Comparison of ENCODE assay signal across 9 cellular contexts in genomic region chr17:7250655-7251329, GRCh38. TPM values are rescaled to one million over a fixed set of nuclear protein-coding genes. Genes with fewer than 3 reads are reported as not detected.
A peak's percentile ranks its signal among the peaks of the same experiment; 100 is the strongest.
DNase-seq lines count a peak whose midpoint lies in the region; ATAC-seq and TF ChIP-seq lines count a peak whose summit lies in the region.
"Had no signal": no experiment of that assay in that cellular context is flagged by ENCODE, and none has a peak within 500 bp of the region (broad histone marks: within the 10 kb centered on the region; RNA-seq: fewer than 3 reads in every experiment).

No MANE protein-coding gene starts in this region.

- peak; percentile 63 for DNase-seq in GM12865 (ENCODE audit: low read depth)
- DNase-seq in SJCRH30, result no peak
- DNase-seq in fibroblast of lung (ENCODE audit: low read depth in 2 of 2), result no peak
- no peak for DNase-seq in psoas muscle
- DNase-seq in NCI-H146 treated with DMSO at 0.1 percent for 48 hours (lab: John Stamatoyannopoulos, UW; ENCODE audit: unreplicated experiment), result no peak
- DNase-seq in NCI-H526 (lab: John Stamatoyannopoulos, UW), result no peak
- DNase-seq in NCI-H510A (lab: John Stamatoyannopoulos, UW), result no peak

- H3K27me3 ChIP-seq in SJCRH30, result no peaks in the 10 kb centered on the region
- no peaks in the 10 kb centered on the region for H3K27me3 ChIP-seq in fibroblast of lung (ENCODE audit: control insufficient read depth, insufficient read depth, low read length)
- no peaks in the 10 kb centered on the region for H3K27me3 ChIP-seq in psoas muscle (ENCODE audit: insufficient read depth in 3 of 3, low read length in 2 of 3)

- H3K79me2 ChIP-seq in fibroblast of lung (ENCODE audit: control insufficient read depth, insufficient read depth, low read length), result peaks cover 60% of the 10 kb centered on the region

- TF ChIP-seq CTCF in GM12865 (IDR thresholded peaks at IDR 0.05; ENCODE audit: insufficient read depth, low read depth, low read length, missing control alignments), result no peak
- no peak for TF ChIP-seq CTCF in fibroblast of lung (conservative IDR thresholded peaks at IDR 0.05 in 1 of 2, IDR thresholded peaks at IDR 0.05 in 1 of 2; ENCODE audit: low read depth in 1 of 2, low read length in 2 of 2)
- TF ChIP-seq CTCF in psoas muscle (IDR thresholded peaks at IDR 0.05), result no peak

- intact Hi-C loops in psoas muscle (cut with DNase I), result no loop called here

- H4K20me1 ChIP-seq in fibroblast of lung (ENCODE audit: control insufficient read depth, extremely low read depth, insufficient read depth, low read length), result no peaks in the 10 kb centered on the region

- peak overlapping the region; percentile 36; the same call in 1 of the 2 replicates for H3K27ac ChIP-seq in SJCRH30
- peak overlapping the region; percentile 79 for H3K27ac ChIP-seq in fibroblast of lung (ENCODE audit: insufficient read depth, low read length)
- H3K27ac ChIP-seq in psoas muscle, result peak overlapping the region; percentile 99

- peak overlapping the region; percentile 75 for H3K4me3 ChIP-seq in GM12865 (ENCODE audit: low read depth, low read length)
- H3K4me3 ChIP-seq in SJCRH30, result peak overlapping the region; percentile 99
- H3K4me3 ChIP-seq in fibroblast of lung (replicated peaks in 1 of 4; ENCODE audit: control extremely low read depth in 1 of 4, insufficient read depth in 1 of 4, low read depth in 3 of 4, low read length in 4 of 4), result peak overlapping the region; percentile 67 to 93 (median 89)
- peak overlapping the region; percentile 99 for H3K4me3 ChIP-seq in psoas muscle

- 0 out of 2 replicates have a peak, but pooled peaks cover 3% of the 10 kb centered on the region for H3K4me1 ChIP-seq in SJCRH30
- peaks cover 7% of the 10 kb centered on the region for H3K4me1 ChIP-seq in fibroblast of lung (ENCODE audit: control insufficient read depth, extremely low read depth, insufficient read depth, low read length)
- H3K4me1 ChIP-seq in psoas muscle, result peaks cover 45% of the 10 kb centered on the region

- peak overlapping the region; percentile 85 for H3K4me2 ChIP-seq in fibroblast of lung (ENCODE audit: extremely low read depth, insufficient read depth, low read length)

- no peak overlapping the region for H2AFZ ChIP-seq in fibroblast of lung (ENCODE audit: low read length)

- peak overlapping the region; percentile 81 for H3K9ac ChIP-seq in fibroblast of lung (ENCODE audit: insufficient read depth, low read length)

- ATAC-seq in psoas muscle (no peak), GM18907 (IDR thresholded peaks at IDR 0.05; ENCODE audit: unreplicated experiment) (no peak)

- WGBS in psoas muscle, 3 donors, result 0 to 1% (median 1%) methylated on average over 33 of the region's 33 CpGs

- H3K9me3 ChIP-seq in SJCRH30 (replicated peaks) (no peaks in the 10 kb centered on the region), fibroblast of lung (ENCODE audit: control insufficient read depth, insufficient read depth, low read depth, low read length) (no peaks in the 10 kb centered on the region), psoas muscle (no peaks in the 10 kb centered on the region)

- no peaks in the 10 kb centered on the region for H3K36me3 ChIP-seq in SJCRH30
- H3K36me3 ChIP-seq in fibroblast of lung (ENCODE audit: control insufficient read depth, insufficient read depth, low read length), result peaks cover 5% of the 10 kb centered on the region
- peaks cover 2 to 42% of the 10 kb centered on the region in 2 donors for H3K36me3 ChIP-seq in psoas muscle (ENCODE audit: insufficient read depth in 1 of 2, low read depth in 1 of 2)

RNA-seq across cellular contexts. Expression of gene CTDNEP1, which starts 0.7 kb away (rescaled TPM):
- 36.1 and 36.9 TPM in 2 replicates for total RNA-seq in SJCRH30 (2014; rRNA removed; shearing (Covaris generic))
- 23.1 and 40.5 TPM in 2 replicates for total RNA-seq in fibroblast of lung
- 134 and 149 TPM in 2 replicates for polyA plus RNA-seq in fibroblast of lung
- polyA plus RNA-seq in fibroblast of lung (2012), result 148 and 173 TPM in 2 replicates
- polyA minus RNA-seq in fibroblast of lung (ENCODE audit: low replicate concordance), result 381 and 419 TPM in 2 replicates
- total RNA-seq in psoas muscle, result 100 to 1,000 TPM; 208 to 332 (median 254) TPM
- polyA plus RNA-seq in psoas muscle, result 100 to 1,000 TPM; 171 to 281 (median 196) TPM

RNA-seq across cellular contexts. Expression of gene ELP5, which starts 1.2 kb away (rescaled TPM):
- total RNA-seq in SJCRH30 (2014; rRNA removed; shearing (Covaris generic)), result 39.6 and 43.8 TPM in 2 replicates
- total RNA-seq in fibroblast of lung (31.3 and 33.2 TPM in 2 replicates), psoas muscle (10 to 100 TPM; 55.7 to 87.0 (median 74.8) TPM)
- polyA plus RNA-seq in fibroblast of lung (22.6 and 52.2 TPM in 2 replicates), psoas muscle (100 to 1,000 TPM in 1 of 3 donors, 10 to 100 TPM in 2; 50.4 to 104 (median 86.0) TPM)
- 27.5 and 65.5 TPM in 2 replicates for polyA plus RNA-seq in fibroblast of lung (2012)
- polyA minus RNA-seq in fibroblast of lung (ENCODE audit: low replicate concordance), result 19.7 and 97.0 TPM in 2 replicates

RNA-seq across cellular contexts. Expression of gene GABARAP, which starts 8.5 kb away (rescaled TPM):
- total RNA-seq in SJCRH30 (2014; rRNA removed; shearing (Covaris generic)), result 139 and 141 TPM in 2 replicates
- total RNA-seq in fibroblast of lung (173 and 224 TPM in 2 replicates), psoas muscle (100 to 1,000 TPM; 447 to 492 (median 481) TPM)
- polyA plus RNA-seq in fibroblast of lung (978 and 1,154 TPM in 2 replicates), psoas muscle (100 to 1,000 TPM; 344 to 569 (median 510) TPM)
- polyA plus RNA-seq in fibroblast of lung (2012), result 670 and 826 TPM in 2 replicates
- 530 and 737 TPM in 2 replicates for polyA minus RNA-seq in fibroblast of lung (ENCODE audit: low replicate concordance)

RNA-seq across cellular contexts. Expression of gene CLDN7, which starts 11.5 kb away (rescaled TPM):
- 0.25 and 0.34 TPM in 2 replicates for total RNA-seq in SJCRH30 (2014; rRNA removed; shearing (Covaris generic))
- total RNA-seq in fibroblast of lung (2.6 and 17.2 TPM in 2 replicates), psoas muscle (1 to 10 TPM in 2 of 4 donors, under 1 TPM in 1, not detected in 1; 0.57 to 1.0 (median 1.0) TPM)
- polyA plus RNA-seq in fibroblast of lung (1.0 and 2.3 TPM in 2 replicates), psoas muscle (1 to 10 TPM in 1 of 3 donors, under 1 TPM in 2; 0.48 to 1.1 (median 0.83) TPM)
- 1.2 and 3.3 TPM in 2 replicates for polyA plus RNA-seq in fibroblast of lung (2012)
- polyA minus RNA-seq in fibroblast of lung (ENCODE audit: low replicate concordance), result 0.63 and 1.8 TPM in 2 replicates
- total RNA-seq: SK-MEL-5 had no signal

RNA-seq across cellular contexts. Expression of gene PHF23, which starts 11.5 kb away (rescaled TPM):
- total RNA-seq in SJCRH30 (2014; rRNA removed; shearing (Covaris generic)), result 28.7 and 30.9 TPM in 2 replicates
- total RNA-seq in fibroblast of lung, result 41.6 and 45.4 TPM in 2 replicates
- polyA plus RNA-seq in fibroblast of lung, result 46.6 and 48.7 TPM in 2 replicates
- polyA plus RNA-seq in fibroblast of lung (2012), result 47.2 and 48.1 TPM in 2 replicates
- polyA minus RNA-seq in fibroblast of lung (ENCODE audit: low replicate concordance), result 52.1 and 77.2 TPM in 2 replicates
- 10 to 100 TPM; 20.9 to 28.8 (median 27.7) TPM for total RNA-seq in psoas muscle
- polyA plus RNA-seq in psoas muscle, result 10 to 100 TPM; 24.0 to 43.3 (median 29.4) TPM

Comparison
In these comparisons a context has a peak if more than half of its experiments do, and no peak if none do; other contexts are left out.
1. H3K27ac ChIP-seq: peak in every context shown above with its lines; median percentile 99 in psoas muscle; 79 in fibroblast of lung; 36 in SJCRH30.